ENCODE assay signal across 33 cellular contexts in the genomic region with DNA sequence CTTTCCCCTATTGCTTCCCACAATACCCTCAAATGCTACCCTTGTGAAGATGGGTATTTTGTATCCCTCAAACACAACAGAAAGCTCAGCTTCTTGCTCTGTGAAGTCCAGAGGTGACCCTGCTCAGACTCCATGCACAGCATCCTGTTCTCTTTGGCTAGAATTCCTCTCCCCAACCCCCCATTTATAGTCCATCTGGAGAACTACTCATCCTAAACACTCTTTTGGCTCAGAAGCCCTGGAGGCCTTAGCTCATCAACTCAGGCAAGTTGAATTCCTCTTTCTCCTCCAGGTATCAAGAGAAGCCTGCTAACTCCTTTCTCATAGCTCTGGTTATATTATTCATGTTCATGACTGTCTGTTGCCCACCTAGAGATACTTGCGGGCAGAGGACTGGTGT. TPM values are rescaled to one million over a fixed set of nuclear protein-coding genes. Genes with fewer than 3 reads are reported as not detected.
"Had no signal": no experiment of that assay in that cellular context is flagged by ENCODE, and none has a peak within 500 bp of the region (broad histone marks: within the 10 kb centered on the region; RNA-seq: fewer than 3 reads in every experiment).

No MANE protein-coding gene starts in this region.

- H3K4me3 Mint-ChIP-seq: activated CD4-positive, alpha-beta memory T cell treated with anti-CD3 and anti-CD28 coated beads for 36 hours; activated CD4-positive, alpha-beta T cell treated with anti-CD3 and anti-CD28 coated beads for 36 hours; activated CD4-positive, alpha-beta T cell treated with anti-CD3 and anti-CD28 coated beads, Interleukin-2, amount 10 ng/mL, durations not matched to agents 24 days and 14 days; activated naive CD4-positive, alpha-beta T cell treated with anti-CD3 and anti-CD28 coated beads, Interleukin-2, amount 10 ng/mL, durations not matched to agents 7 days and 5 days; activated naive CD8-positive, alpha-beta T cell treated with anti-CD3 and anti-CD28 coated beads, Interleukin-2, amount 10 ng/mL, durations not matched to agents 7 days and 5 days; activated T-cell treated with anti-CD3 and anti-CD28 coated beads, Interleukin-2, amount 50 U/mL, for 24 hours; activated T-cell treated with anti-CD3 and anti-CD28 coated beads, Interleukin-2, amount 50 U/mL, for 72 hours; brain; T-helper 17 cell; T-helper 2 cell treated with Interferon-gamma antibody and Interleukin-4, amounts not matched to agents 5 μg/mL and 100 μg/mL, for 36 hours had no signal

- H3K27me3 Mint-ChIP-seq: activated CD4-positive, alpha-beta T cell treated with anti-CD3 and anti-CD28 coated beads for 36 hours; activated T-cell treated with anti-CD3 and anti-CD28 coated beads, Interleukin-2, amount 50 U/mL, for 24 hours had no signal

- H3K36me3 Mint-ChIP-seq: activated CD4-positive, alpha-beta memory T cell treated with anti-CD3 and anti-CD28 coated beads for 36 hours; activated naive CD4-positive, alpha-beta T cell treated with anti-CD3 and anti-CD28 coated beads, Interleukin-2, amount 10 ng/mL, durations not matched to agents 7 days and 5 days; activated naive CD4-positive, alpha-beta T cell treated with anti-CD3 and anti-CD28 coated beads, Interleukin-2, amount 50 U/mL, for 72 hours; activated naive CD8-positive, alpha-beta T cell treated with anti-CD3 and anti-CD28 coated beads, Interleukin-2, amount 10 ng/mL, durations not matched to agents 7 days and 5 days; brain had no signal

- H3K4me3 ChIP-seq: ascending aorta, breast epithelium, cardiac muscle cell, colonic mucosa, esophagus squamous epithelium, gastroesophageal sphincter had no signal

- H3K9me3 Mint-ChIP-seq: activated CD4-positive, alpha-beta memory T cell treated with anti-CD3 and anti-CD28 coated beads for 36 hours; activated CD4-positive, alpha-beta T cell treated with anti-CD3 and anti-CD28 coated beads, Interleukin-2, amount 10 ng/mL, durations not matched to agents 24 days and 14 days; activated naive CD4-positive, alpha-beta T cell treated with anti-CD3 and anti-CD28 coated beads, Interleukin-2, amount 10 ng/mL, durations not matched to agents 7 days and 5 days; activated naive CD4-positive, alpha-beta T cell treated with anti-CD3 and anti-CD28 coated beads, Interleukin-2, amount 50 U/mL, for 72 hours; activated T-cell treated with anti-CD3 and anti-CD28 coated beads, Interleukin-2, amount 50 U/mL, for 24 hours; T-helper 2 cell treated with Interferon-gamma antibody and Interleukin-4, amounts not matched to agents 5 μg/mL and 100 μg/mL, for 36 hours had no signal

- H3K27ac ChIP-seq: ascending aorta, breast epithelium, cardiac muscle cell, colonic mucosa, epithelial cell of prostate, esophagus squamous epithelium, gastroesophageal sphincter had no signal

- DNase-seq: activated CD4-positive, alpha-beta memory T cell treated with anti-CD3 and anti-CD28 coated beads for 36 hours; activated CD4-positive, alpha-beta T cell treated with anti-CD3 and anti-CD28 coated beads for 36 hours; activated CD4-positive, alpha-beta T cell treated with anti-CD3 and anti-CD28 coated beads, Interleukin-2, amount 10 ng/mL, durations not matched to agents 24 days and 14 days; activated CD4-positive, CD25-positive, alpha-beta regulatory T cell; activated CD4-positive, CD25-positive, alpha-beta regulatory T cell treated with anti-CD3 and anti-CD28 coated beads, Interleukin-2, amount 50 U/mL, for 72 hours; activated CD8-positive, alpha-beta memory T cell treated with anti-CD3 and anti-CD28 coated beads, Interleukin-2, amount 50 U/mL, for 48 hours; activated gamma-delta T cell; activated naive CD4-positive, alpha-beta T cell; activated naive CD4-positive, alpha-beta T cell treated with anti-CD3 and anti-CD28 coated beads, Interleukin-2, amount 10 ng/mL, durations not matched to agents 7 days and 5 days; activated naive CD8-positive, alpha-beta T cell treated with anti-CD3 and anti-CD28 coated beads, Interleukin-2, amount 10 ng/mL, durations not matched to agents 7 days and 5 days; activated T-cell treated with anti-CD3 and anti-CD28 coated beads for 4 hours; activated T-cell treated with anti-CD3 and anti-CD28 coated beads, Interleukin-2, amount 50 U/mL, for 24 hours; activated T-cell treated with anti-CD3 and anti-CD28 coated beads, Interleukin-2, amount 50 U/mL, for 72 hours; central memory CD4-positive, alpha-beta T cell; colonic mucosa; effector CD8-positive, alpha-beta T cell; esophagus squamous epithelium; foreskin melanocyte; head of caudate nucleus; T-helper 1 cell; T-helper 17 cell; T1000 had no signal

- H3K4me1 Mint-ChIP-seq: activated naive CD8-positive, alpha-beta T cell treated with anti-CD3 and anti-CD28 coated beads, Interleukin-2, amount 10 ng/mL, durations not matched to agents 7 days and 5 days had no signal

- H3K27ac Mint-ChIP-seq: activated CD4-positive, alpha-beta memory T cell treated with anti-CD3 and anti-CD28 coated beads for 36 hours; activated CD4-positive, alpha-beta T cell treated with anti-CD3 and anti-CD28 coated beads for 36 hours; activated CD4-positive, alpha-beta T cell treated with anti-CD3 and anti-CD28 coated beads, Interleukin-2, amount 10 ng/mL, durations not matched to agents 24 days and 14 days; activated naive CD4-positive, alpha-beta T cell treated with anti-CD3 and anti-CD28 coated beads, Interleukin-2, amount 10 ng/mL, durations not matched to agents 7 days and 5 days; activated naive CD4-positive, alpha-beta T cell treated with anti-CD3 and anti-CD28 coated beads, Interleukin-2, amount 50 U/mL, for 72 hours; activated naive CD8-positive, alpha-beta T cell treated with anti-CD3 and anti-CD28 coated beads, Interleukin-2, amount 10 ng/mL, durations not matched to agents 7 days and 5 days; activated T-cell treated with anti-CD3 and anti-CD28 coated beads, Interleukin-2, amount 50 U/mL, for 24 hours; activated T-cell treated with anti-CD3 and anti-CD28 coated beads, Interleukin-2, amount 50 U/mL, for 72 hours; brain; T-helper 17 cell; T-helper 2 cell treated with Interferon-gamma antibody and Interleukin-4, amounts not matched to agents 5 μg/mL and 100 μg/mL, for 36 hours had no signal

RNA-seq across cellular contexts. Expression of gene GASK1A, which starts 18.3 kb away (rescaled TPM):
- total RNA-seq: activated CD4-positive, alpha-beta memory T cell treated with anti-CD3 and anti-CD28 coated beads for 36 hours; activated CD4-positive, alpha-beta T cell treated with anti-CD3 and anti-CD28 coated beads for 36 hours; activated CD4-positive, alpha-beta T cell treated with anti-CD3 and anti-CD28 coated beads, Interleukin-2, amount 10 ng/mL, durations not matched to agents 24 days and 14 days; activated naive CD4-positive, alpha-beta T cell treated with anti-CD3 and anti-CD28 coated beads, Interleukin-2, amount 50 U/mL, for 72 hours; activated naive CD8-positive, alpha-beta T cell treated with anti-CD3 and anti-CD28 coated beads, Interleukin-2, amount 10 ng/mL, durations not matched to agents 7 days and 5 days; endothelial cell of umbilical vein; glomerular endothelial cell; T-helper 17 cell had no signal

RNA-seq across cellular contexts. Expression of gene ZNF662, which starts 54.8 kb away (rescaled TPM):
- total RNA-seq: chondrocyte had no signal
